1 cellular context compared by ENCODE assay signal in the genomic region with DNA sequence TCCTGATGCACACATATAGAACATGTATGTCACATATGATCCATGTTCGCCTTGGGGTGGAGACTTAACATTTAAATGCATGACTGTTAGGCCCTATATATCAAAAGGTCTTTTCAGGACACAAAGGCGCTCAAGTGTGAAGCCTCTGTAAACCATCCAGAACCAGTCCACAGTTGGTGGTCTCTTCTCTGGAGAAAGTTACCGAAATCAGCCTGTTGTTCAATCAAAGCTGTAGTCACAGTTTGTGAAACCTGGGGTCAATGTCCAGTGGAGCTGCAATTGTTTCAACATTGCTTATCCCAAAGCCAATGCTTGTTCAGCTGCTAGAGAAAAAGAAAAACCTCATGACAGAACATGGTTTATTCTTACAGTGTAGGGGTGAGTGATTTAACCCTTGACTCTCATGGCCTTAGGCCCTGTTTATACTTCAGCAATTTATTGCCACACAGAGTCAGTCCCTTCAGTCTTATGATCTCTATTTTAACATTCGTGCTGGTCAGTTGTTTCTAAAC.
TF ChIP-seq lines count a peak whose summit lies in the region.

No MANE protein-coding gene starts in this region.

TF ChIP-seq in HepG2, 621 proteins besides CTCF, POLR2A, EP300 and RAD21 (continued from another document and continues in another):
- TF ChIP-seq, protein P1, sequence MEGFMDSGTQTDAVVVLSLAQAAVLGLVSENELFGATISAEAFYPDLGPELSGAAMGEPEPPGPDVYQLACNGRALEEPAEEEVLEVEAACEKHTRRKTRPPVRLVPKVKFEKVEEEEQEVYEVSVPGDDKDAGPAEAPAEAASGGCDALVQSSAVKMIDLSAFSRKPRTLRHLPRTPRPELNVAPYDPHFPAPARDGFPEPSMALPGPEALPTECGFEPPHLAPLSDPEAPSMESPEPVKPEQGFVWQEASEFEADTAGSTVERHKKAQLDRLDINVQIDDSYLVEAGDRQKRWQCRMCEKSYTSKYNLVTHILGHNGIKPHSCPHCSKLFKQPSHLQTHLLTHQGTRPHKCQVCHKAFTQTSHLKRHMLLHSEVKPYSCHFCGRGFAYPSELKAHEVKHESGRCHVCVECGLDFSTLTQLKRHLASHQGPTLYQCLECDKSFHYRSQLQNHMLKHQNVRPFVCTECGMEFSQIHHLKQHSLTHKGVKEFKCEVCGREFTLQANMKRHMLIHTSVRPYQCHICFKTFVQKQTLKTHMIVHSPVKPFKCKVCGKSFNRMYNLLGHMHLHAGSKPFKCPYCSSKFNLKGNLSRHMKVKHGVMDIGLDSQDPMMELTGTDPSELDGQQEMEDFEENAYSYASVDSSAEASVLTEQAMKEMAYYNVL (CRISPR knock-in tag; IDR thresholded peaks at IDR 0.05; ENCODE audit: borderline replicate concordance), result no peak
- TF ChIP-seq TERF1 (CRISPR knock-in tag; IDR thresholded peaks at IDR 0.05), result no peak
- TF ChIP-seq ZNF720 (CRISPR knock-in tag; IDR thresholded peaks at IDR 0.05), result no peak
- TF ChIP-seq, protein P2, sequence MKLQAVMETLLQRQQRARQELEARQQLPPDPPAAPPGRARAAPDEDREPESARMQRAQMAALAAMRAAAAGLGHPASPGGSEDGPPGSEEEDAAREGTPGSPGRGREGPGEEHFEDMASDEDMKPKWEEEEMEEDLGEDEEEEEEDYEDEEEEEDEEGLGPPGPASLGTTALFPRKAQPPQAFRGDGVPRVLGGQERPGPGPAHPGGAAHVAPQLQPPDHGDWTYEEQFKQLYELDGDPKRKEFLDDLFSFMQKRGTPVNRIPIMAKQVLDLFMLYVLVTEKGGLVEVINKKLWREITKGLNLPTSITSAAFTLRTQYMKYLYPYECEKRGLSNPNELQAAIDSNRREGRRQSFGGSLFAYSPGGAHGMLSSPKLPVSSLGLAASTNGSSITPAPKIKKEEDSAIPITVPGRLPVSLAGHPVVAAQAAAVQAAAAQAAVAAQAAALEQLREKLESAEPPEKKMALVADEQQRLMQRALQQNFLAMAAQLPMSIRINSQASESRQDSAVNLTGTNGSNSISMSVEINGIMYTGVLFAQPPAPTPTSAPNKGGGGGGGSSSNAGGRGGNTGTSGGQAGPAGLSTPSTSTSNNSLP (IDR thresholded peaks at IDR 0.05; ENCODE audit: low read depth, low read length), result peak; percentile 92
- TF ChIP-seq ZNF775 (CRISPR knock-in tag; IDR thresholded peaks at IDR 0.05; ENCODE audit: borderline replicate concordance), result no peak
- TF ChIP-seq NBN (conservative IDR thresholded peaks at IDR 0.05), result no peak
- peak; percentile 50; the same call in 1 of the 2 replicates for TF ChIP-seq ZKSCAN8 (CRISPR knock-in tag; IDR thresholded peaks at IDR 0.05; ENCODE audit: borderline replicate concordance)
- TF ChIP-seq FOXP1 (IDR thresholded peaks at IDR 0.05), result no peak
- TF ChIP-seq FOXP1 (CRISPR knock-in tag; IDR thresholded peaks at IDR 0.05), result peak; percentile 64; the same call in 1 of the 2 replicates
- TF ChIP-seq HOXA3 (CRISPR knock-in tag; IDR thresholded peaks at IDR 0.05), result peak; percentile 55; the same call in 1 of the 2 replicates
- TF ChIP-seq, protein P3, sequence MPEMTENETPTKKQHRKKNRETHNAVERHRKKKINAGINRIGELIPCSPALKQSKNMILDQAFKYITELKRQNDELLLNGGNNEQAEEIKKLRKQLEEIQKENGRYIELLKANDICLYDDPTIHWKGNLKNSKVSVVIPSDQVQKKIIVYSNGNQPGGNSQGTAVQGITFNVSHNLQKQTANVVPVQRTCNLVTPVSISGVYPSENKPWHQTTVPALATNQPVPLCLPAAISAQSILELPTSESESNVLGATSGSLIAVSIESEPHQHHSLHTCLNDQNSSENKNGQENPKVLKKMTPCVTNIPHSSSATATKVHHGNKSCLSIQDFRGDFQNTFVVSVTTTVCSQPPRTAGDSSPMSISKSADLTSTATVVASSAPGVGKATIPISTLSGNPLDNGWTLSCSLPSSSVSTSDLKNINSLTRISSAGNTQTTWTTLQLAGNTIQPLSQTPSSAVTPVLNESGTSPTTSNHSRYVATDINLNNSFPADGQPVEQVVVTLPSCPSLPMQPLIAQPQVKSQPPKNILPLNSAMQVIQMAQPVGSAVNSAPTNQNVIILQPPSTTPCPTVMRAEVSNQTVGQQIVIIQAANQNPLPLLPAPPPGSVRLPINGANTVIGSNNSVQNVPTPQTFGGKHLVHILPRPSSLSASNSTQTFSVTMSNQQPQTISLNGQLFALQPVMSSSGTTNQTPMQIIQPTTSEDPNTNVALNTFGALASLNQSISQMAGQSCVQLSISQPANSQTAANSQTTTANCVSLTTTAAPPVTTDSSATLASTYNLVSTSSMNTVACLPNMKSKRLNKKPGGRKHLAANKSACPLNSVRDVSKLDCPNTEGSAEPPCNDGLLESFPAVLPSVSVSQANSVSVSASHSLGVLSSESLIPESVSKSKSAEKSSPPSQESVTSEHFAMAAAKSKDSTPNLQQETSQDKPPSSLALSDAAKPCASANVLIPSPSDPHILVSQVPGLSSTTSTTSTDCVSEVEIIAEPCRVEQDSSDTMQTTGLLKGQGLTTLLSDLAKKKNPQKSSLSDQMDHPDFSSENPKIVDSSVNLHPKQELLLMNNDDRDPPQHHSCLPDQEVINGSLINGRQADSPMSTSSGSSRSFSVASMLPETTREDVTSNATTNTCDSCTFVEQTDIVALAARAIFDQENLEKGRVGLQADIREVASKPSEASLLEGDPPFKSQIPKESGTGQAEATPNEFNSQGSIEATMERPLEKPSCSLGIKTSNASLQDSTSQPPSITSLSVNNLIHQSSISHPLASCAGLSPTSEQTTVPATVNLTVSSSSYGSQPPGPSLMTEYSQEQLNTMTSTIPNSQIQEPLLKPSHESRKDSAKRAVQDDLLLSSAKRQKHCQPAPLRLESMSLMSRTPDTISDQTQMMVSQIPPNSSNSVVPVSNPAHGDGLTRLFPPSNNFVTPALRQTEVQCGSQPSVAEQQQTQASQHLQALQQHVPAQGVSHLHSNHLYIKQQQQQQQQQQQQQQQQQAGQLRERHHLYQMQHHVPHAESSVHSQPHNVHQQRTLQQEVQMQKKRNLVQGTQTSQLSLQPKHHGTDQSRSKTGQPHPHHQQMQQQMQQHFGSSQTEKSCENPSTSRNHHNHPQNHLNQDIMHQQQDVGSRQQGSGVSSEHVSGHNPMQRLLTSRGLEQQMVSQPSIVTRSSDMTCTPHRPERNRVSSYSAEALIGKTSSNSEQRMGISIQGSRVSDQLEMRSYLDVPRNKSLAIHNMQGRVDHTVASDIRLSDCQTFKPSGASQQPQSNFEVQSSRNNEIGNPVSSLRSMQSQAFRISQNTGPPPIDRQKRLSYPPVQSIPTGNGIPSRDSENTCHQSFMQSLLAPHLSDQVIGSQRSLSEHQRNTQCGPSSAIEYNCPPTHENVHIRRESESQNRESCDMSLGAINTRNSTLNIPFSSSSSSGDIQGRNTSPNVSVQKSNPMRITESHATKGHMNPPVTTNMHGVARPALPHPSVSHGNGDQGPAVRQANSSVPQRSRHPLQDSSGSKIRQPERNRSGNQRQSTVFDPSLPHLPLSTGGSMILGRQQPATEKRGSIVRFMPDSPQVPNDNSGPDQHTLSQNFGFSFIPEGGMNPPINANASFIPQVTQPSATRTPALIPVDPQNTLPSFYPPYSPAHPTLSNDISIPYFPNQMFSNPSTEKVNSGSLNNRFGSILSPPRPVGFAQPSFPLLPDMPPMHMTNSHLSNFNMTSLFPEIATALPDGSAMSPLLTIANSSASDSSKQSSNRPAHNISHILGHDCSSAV (CRISPR knock-in tag; IDR thresholded peaks at IDR 0.05; ENCODE audit: borderline replicate concordance), result no peak
- TF ChIP-seq MIER3 (CRISPR knock-in tag; IDR thresholded peaks at IDR 0.05; ENCODE audit: borderline replicate concordance), result peak; percentile 52; the same call in 1 of the 2 replicates
- TF ChIP-seq ZNF784 (CRISPR knock-in tag; IDR thresholded peaks at IDR 0.05; ENCODE audit: borderline replicate concordance), result no peak
- TF ChIP-seq SNAPC2 (CRISPR knock-in tag; IDR thresholded peaks at IDR 0.05), result no peak
- no peak for TF ChIP-seq SMAD9 (CRISPR knock-in tag; IDR thresholded peaks at IDR 0.05)
- TF ChIP-seq KDM3A (CRISPR knock-in tag; IDR thresholded peaks at IDR 0.05; ENCODE audit: low read depth), result no peak
- TF ChIP-seq GZF1 (CRISPR knock-in tag; IDR thresholded peaks at IDR 0.05), result no peak
- TF ChIP-seq PAWR (CRISPR knock-in tag; IDR thresholded peaks at IDR 0.05; ENCODE audit: borderline replicate concordance), result no peak
- no peak for TF ChIP-seq ZNF17 (CRISPR knock-in tag; IDR thresholded peaks at IDR 0.05)
- TF ChIP-seq ATAD3A (CRISPR knock-in tag; IDR thresholded peaks at IDR 0.05), result no peak
- TF ChIP-seq, protein P4, sequence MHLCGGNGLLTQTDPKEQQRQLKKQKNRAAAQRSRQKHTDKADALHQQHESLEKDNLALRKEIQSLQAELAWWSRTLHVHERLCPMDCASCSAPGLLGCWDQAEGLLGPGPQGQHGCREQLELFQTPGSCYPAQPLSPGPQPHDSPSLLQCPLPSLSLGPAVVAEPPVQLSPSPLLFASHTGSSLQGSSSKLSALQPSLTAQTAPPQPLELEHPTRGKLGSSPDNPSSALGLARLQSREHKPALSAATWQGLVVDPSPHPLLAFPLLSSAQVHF (CRISPR knock-in tag; IDR thresholded peaks at IDR 0.05), result no peak
- TF ChIP-seq ZSCAN9 (CRISPR knock-in tag; IDR thresholded peaks at IDR 0.05; ENCODE audit: borderline replicate concordance), result 0 out of 2 replicates have a peak, but pooled peaks have one; percentile 50
- no peak for TF ChIP-seq RELA (CRISPR knock-in tag; IDR thresholded peaks at IDR 0.05)
- no peak for TF ChIP-seq ZNF451 (CRISPR knock-in tag; IDR thresholded peaks at IDR 0.05)
- TF ChIP-seq ATF1 (CRISPR knock-in tag; IDR thresholded peaks at IDR 0.05), result peak; percentile 44; the same call in 1 of the 2 replicates
- TF ChIP-seq, protein P5, sequence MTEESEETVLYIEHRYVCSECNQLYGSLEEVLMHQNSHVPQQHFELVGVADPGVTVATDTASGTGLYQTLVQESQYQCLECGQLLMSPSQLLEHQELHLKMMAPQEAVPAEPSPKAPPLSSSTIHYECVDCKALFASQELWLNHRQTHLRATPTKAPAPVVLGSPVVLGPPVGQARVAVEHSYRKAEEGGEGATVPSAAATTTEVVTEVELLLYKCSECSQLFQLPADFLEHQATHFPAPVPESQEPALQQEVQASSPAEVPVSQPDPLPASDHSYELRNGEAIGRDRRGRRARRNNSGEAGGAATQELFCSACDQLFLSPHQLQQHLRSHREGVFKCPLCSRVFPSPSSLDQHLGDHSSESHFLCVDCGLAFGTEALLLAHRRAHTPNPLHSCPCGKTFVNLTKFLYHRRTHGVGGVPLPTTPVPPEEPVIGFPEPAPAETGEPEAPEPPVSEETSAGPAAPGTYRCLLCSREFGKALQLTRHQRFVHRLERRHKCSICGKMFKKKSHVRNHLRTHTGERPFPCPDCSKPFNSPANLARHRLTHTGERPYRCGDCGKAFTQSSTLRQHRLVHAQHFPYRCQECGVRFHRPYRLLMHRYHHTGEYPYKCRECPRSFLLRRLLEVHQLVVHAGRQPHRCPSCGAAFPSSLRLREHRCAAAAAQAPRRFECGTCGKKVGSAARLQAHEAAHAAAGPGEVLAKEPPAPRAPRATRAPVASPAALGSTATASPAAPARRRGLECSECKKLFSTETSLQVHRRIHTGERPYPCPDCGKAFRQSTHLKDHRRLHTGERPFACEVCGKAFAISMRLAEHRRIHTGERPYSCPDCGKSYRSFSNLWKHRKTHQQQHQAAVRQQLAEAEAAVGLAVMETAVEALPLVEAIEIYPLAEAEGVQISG (CRISPR knock-in tag; IDR thresholded peaks at IDR 0.05), result peak; percentile 42; the same call in 1 of the 2 replicates
- TF ChIP-seq GPN1 (CRISPR knock-in tag; IDR thresholded peaks at IDR 0.05; ENCODE audit: borderline replicate concordance), result no peak
- no peak for TF ChIP-seq CBFB (CRISPR knock-in tag; IDR thresholded peaks at IDR 0.05)
- no peak for TF ChIP-seq SRSF9 (IDR thresholded peaks at IDR 0.05; ENCODE audit: borderline replicate concordance, insufficient read depth, low read depth, low read length, poor library complexity, severe bottlenecking)
- 0 out of 2 replicates have a peak, but pooled peaks have one; percentile 40 for TF ChIP-seq DMAP1 (CRISPR knock-in tag; IDR thresholded peaks at IDR 0.05)
- TF ChIP-seq ZNF24 (IDR thresholded peaks at IDR 0.05), result no peak
- TF ChIP-seq ZFP82 (CRISPR knock-in tag; IDR thresholded peaks at IDR 0.05; ENCODE audit: borderline replicate concordance), result no peak
- TF ChIP-seq KLF16 (CRISPR knock-in tag; IDR thresholded peaks at IDR 0.05), result no peak
- peak; percentile 85 for TF ChIP-seq ZBTB7B (CRISPR knock-in tag; IDR thresholded peaks at IDR 0.05)
- TF ChIP-seq RBAK (CRISPR knock-in tag; IDR thresholded peaks at IDR 0.05), result no peak
- no peak for TF ChIP-seq BCL3 (CRISPR knock-in tag; IDR thresholded peaks at IDR 0.05)
- no peak for TF ChIP-seq PHB2 (IDR thresholded peaks at IDR 0.05; ENCODE audit: partially characterized antibody)
- no peak for TF ChIP-seq ZFAT (CRISPR knock-in tag; conservative IDR thresholded peaks at IDR 0.05)
- TF ChIP-seq, protein P6, sequence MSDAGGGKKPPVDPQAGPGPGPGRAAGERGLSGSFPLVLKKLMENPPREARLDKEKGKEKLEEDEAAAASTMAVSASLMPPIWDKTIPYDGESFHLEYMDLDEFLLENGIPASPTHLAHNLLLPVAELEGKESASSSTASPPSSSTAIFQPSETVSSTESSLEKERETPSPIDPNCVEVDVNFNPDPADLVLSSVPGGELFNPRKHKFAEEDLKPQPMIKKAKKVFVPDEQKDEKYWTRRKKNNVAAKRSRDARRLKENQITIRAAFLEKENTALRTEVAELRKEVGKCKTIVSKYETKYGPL (CRISPR knock-in tag; IDR thresholded peaks at IDR 0.05), result no peak
